8 cellular contexts compared by ENCODE assay signal in genomic region chr7:141073173-141073640, GRCh38. TPM values are rescaled to one million over a fixed set of nuclear protein-coding genes. Genes with fewer than 3 reads are reported as not detected.
DNase-seq lines count a peak whose midpoint lies in the region; ATAC-seq and TF ChIP-seq lines count a peak whose summit lies in the region.

No MANE protein-coding gene starts in this region.

- DNase-seq in NCI-H82 (lab: John Stamatoyannopoulos, UW) (peak; percentile 18), NCI-H82 treated with DMSO at 0.1 percent for 48 hours (lab: John Stamatoyannopoulos, UW; ENCODE audit: unreplicated experiment) (no peak), Panc1 (ENCODE audit: low read depth, low spot score) (no peak), kidney tubule cell (ENCODE audit: low spot score) (peak; percentile 81)
- no peak for DNase-seq in central memory CD8-positive, alpha-beta T cell (ENCODE audit: low spot score in 2 of 2)
- peak; percentile 14 to 66 for DNase-seq in stimulated activated effector memory CD8-positive, alpha-beta T cell treated with anti-CD3 and anti-CD28 coated beads, Interleukin-12 subunit alpha, Interleukin-12 subunit beta, amount 100 ng/mL, for 72 hours (ENCODE audit: low spot score in 2 of 2)

- intact Hi-C loops in Panc1 (cut with micrococcal nuclease; ENCODE audit: unreplicated experiment) = no loop called here

- no peak overlapping the region for H3K27ac ChIP-seq in Panc1 (ENCODE audit: low read length)

- peak overlapping the region; percentile 37 to 60 for H3K4me3 ChIP-seq in Panc1 (ENCODE audit: low read depth in 2 of 2, low read length in 2 of 2)

- H3K4me3 Mint-ChIP-seq in central memory CD8-positive, alpha-beta T cell = peak overlapping the region; percentile 76
- peak overlapping the region; percentile 76 for H3K4me3 Mint-ChIP-seq in stimulated activated effector memory CD8-positive, alpha-beta T cell treated with anti-CD3 and anti-CD28 coated beads, Interleukin-12 subunit alpha, Interleukin-12 subunit beta, amount 100 ng/mL, for 72 hours

- peaks cover 50% of the 10 kb centered on the region for H3K27me3 Mint-ChIP-seq in central memory CD8-positive, alpha-beta T cell

- H3K36me3 ChIP-seq in Panc1 (ENCODE audit: control insufficient read depth, insufficient read depth, low read length) = no peaks in the 10 kb centered on the region

- H3K27me3 ChIP-seq in Panc1 (ENCODE audit: control insufficient read depth, insufficient read depth, low read length) = peaks cover 54% of the 10 kb centered on the region

- peaks cover 6% of the 10 kb centered on the region for H3K36me3 Mint-ChIP-seq in central memory CD8-positive, alpha-beta T cell (ENCODE audit: insufficient read depth)
- H3K36me3 Mint-ChIP-seq in stimulated activated effector memory CD8-positive, alpha-beta T cell treated with anti-CD3 and anti-CD28 coated beads, Interleukin-12 subunit alpha, Interleukin-12 subunit beta, amount 100 ng/mL, for 72 hours = peaks cover 8% of the 10 kb centered on the region

- no TSS peak for BruUV-seq in Panc1 (replicated peaks; lab: Mats Ljungman, UMichigan)

- CTCF ChIA-PET in Panc1 (lab: Charles Lee) = no interaction called here

- no peak overlapping the region for H3K27ac Mint-ChIP-seq in central memory CD8-positive, alpha-beta T cell (ENCODE audit: low read depth)
- H3K27ac Mint-ChIP-seq in stimulated activated effector memory CD8-positive, alpha-beta T cell treated with anti-CD3 and anti-CD28 coated beads, Interleukin-12 subunit alpha, Interleukin-12 subunit beta, amount 100 ng/mL, for 72 hours = no peak overlapping the region

- H3K4me1 Mint-ChIP-seq in central memory CD8-positive, alpha-beta T cell = peaks cover 16% of the 10 kb centered on the region
- peaks cover 25% of the 10 kb centered on the region for H3K4me1 Mint-ChIP-seq in stimulated activated effector memory CD8-positive, alpha-beta T cell treated with anti-CD3 and anti-CD28 coated beads, Interleukin-12 subunit alpha, Interleukin-12 subunit beta, amount 100 ng/mL, for 72 hours

- no peak for TF ChIP-seq CTCF in Panc1 (IDR thresholded peaks at IDR 0.05)

- POLR2A ChIA-PET in Panc1 (lab: Charles Lee) = interaction anchor here (0.6 kb wide), 1 partner anchor 59 kb away, joined by 3 read pairs; the partner anchor contains the start of gene MRPS33

- ATAC-seq in Panc1 = peak; percentile 68
- peak; percentile 34 for ATAC-seq in central memory CD8-positive, alpha-beta T cell (replicated peaks; ENCODE audit: extremely low read depth, poor library complexity, severe bottlenecking)
- ATAC-seq in stimulated activated effector memory CD8-positive, alpha-beta T cell treated with anti-CD3 and anti-CD28 coated beads, Interleukin-12 subunit alpha, Interleukin-12 subunit beta, amount 100 ng/mL, for 72 hours = peak; percentile 69
- ATAC-seq in HG03469 (IDR thresholded peaks at IDR 0.05; ENCODE audit: unreplicated experiment) = no peak
- no peak for ATAC-seq in HG03159 (IDR thresholded peaks at IDR 0.05; ENCODE audit: unreplicated experiment)

- peaks cover 6% of the 10 kb centered on the region; the same call in 1 of the 2 replicates for H3K4me1 ChIP-seq in Panc1 (ENCODE audit: control insufficient read depth, insufficient read depth, low read length)

- no peaks in the 10 kb centered on the region for H3K9me3 Mint-ChIP-seq in central memory CD8-positive, alpha-beta T cell
- H3K9me3 Mint-ChIP-seq in stimulated activated effector memory CD8-positive, alpha-beta T cell treated with anti-CD3 and anti-CD28 coated beads, Interleukin-12 subunit alpha, Interleukin-12 subunit beta, amount 100 ng/mL, for 72 hours = no peaks in the 10 kb centered on the region

- in situ Hi-C loops in Panc1 (cut with HindIII; ENCODE audit: low pct_unique_long_range_greater_than_20kb, low sequenced_read_pairs) = no loop called here

- no peaks in the 10 kb centered on the region for H3K9me3 ChIP-seq in Panc1 (ENCODE audit: control insufficient read depth, insufficient read depth, low read depth, low read length)

RNA-seq across cellular contexts. Expression of gene TMEM178B, which starts 0.7 kb away (rescaled TPM):
- total RNA-seq in Panc1 (2021; ENCODE audit: unreplicated experiment) = 0.39 TPM
- 0.04 TPM for polyA plus RNA-seq in Panc1 (2012; ENCODE audit: insufficient read length)

RNA-seq across cellular contexts. Expression of gene MRPS33, which starts 58.5 kb away (rescaled TPM):
- total RNA-seq in Panc1 (2021; ENCODE audit: unreplicated experiment) = 68.8 TPM
- 53.6 TPM for polyA plus RNA-seq in Panc1 (2012; ENCODE audit: insufficient read length)

Comparison
In these comparisons a context has a peak if more than half of its experiments do, and no peak if none do; other contexts are left out.
1. DNase-seq: peak in NCI-H82 (single experiment), kidney tubule cell (single experiment) and stimulated activated effector memory CD8-positive, alpha-beta T cell treated with anti-CD3 and anti-CD28 coated beads, Interleukin-12 subunit alpha, Interleukin-12 subunit beta, amount 100 ng/mL, for 72 hours (2 of 2); none in NCI-H82 treated with DMSO at 0.1 percent for 48 hours (single experiment), Panc1 (single experiment) and central memory CD8-positive, alpha-beta T cell (0 of 2).
2. ATAC-seq: peak in Panc1 (single experiment), central memory CD8-positive, alpha-beta T cell (single experiment) and stimulated activated effector memory CD8-positive, alpha-beta T cell treated with anti-CD3 and anti-CD28 coated beads, Interleukin-12 subunit alpha, Interleukin-12 subunit beta, amount 100 ng/mL, for 72 hours (single experiment); none in HG03469 (single experiment) and HG03159 (single experiment).